In genomic region chr6:36071281-36071680, GRCh38 we compare ENCODE assay signal across 26 cellular contexts. TPM values are rescaled to one million over a fixed set of nuclear protein-coding genes. Genes with fewer than 3 reads are reported as not detected.
"Had no signal": no experiment of that assay in that cellular context is flagged by ENCODE, and none has a peak within 500 bp of the region (broad histone marks: within the 10 kb centered on the region; RNA-seq: fewer than 3 reads in every experiment).

No MANE protein-coding gene starts in this region.

- H3K27ac Mint-ChIP-seq: mesothelial cell of epicardium, progenitor cell of endocrine pancreas had no signal

- H3K4me3 Mint-ChIP-seq: mesothelial cell of epicardium; naive B cell; stimulated activated memory B cell treated with anti-CD40 and anti-IgM and Interleukin-4, amounts not matched to agents 10 μg/mL and 1 μg/mL and 100 μg/mL, for 72 hours had no signal

- DNase-seq: dermis blood vessel endothelial cell; kidney; left lung; mesenchymal stem cell; mucosa of descending colon; naive B cell; spleen; stimulated activated CD4-positive, alpha-beta T cell treated with anti-CD3 and anti-CD28 coated beads, Interleukin-4, amount 100 ng/mL, for 4 hours; stimulated activated naive CD8-positive, alpha-beta T cell treated with anti-CD3 and anti-CD28 coated beads, Interleukin-15, Interleukin-2, amounts not matched to agents 100 U/mL and 50 U/mL, for 24 hours; substantia nigra; testis; tibial artery; upper lobe of left lung had no signal

- H3K9me3 Mint-ChIP-seq: mesothelial cell of epicardium, naive B cell had no signal

- H3K4me3 ChIP-seq: coronary artery, left lung, mucosa of descending colon, right atrium auricular region, skin epidermis, spleen, testis, tibial artery, upper lobe of left lung had no signal

- H3K27me3 Mint-ChIP-seq: naive B cell; progenitor cell of endocrine pancreas; stimulated activated memory B cell treated with anti-CD40 and anti-IgM and Interleukin-4, amounts not matched to agents 10 μg/mL and 1 μg/mL and 100 μg/mL, for 72 hours had no signal

- H3K27ac ChIP-seq: coronary artery, epithelial cell of prostate, left lung, parathyroid adenoma, right atrium auricular region, skin epidermis, spleen, testis, tibial artery, upper lobe of left lung had no signal

- FAIRE-seq: frontal cortex, kidney, urothelium cell line had no signal

- ATAC-seq: left lung; mucosa of descending colon; stimulated activated memory B cell treated with anti-CD40 and anti-IgM and Interleukin-4, amounts not matched to agents 10 μg/mL and 1 μg/mL and 100 μg/mL, for 72 hours; stimulated activated naive CD8-positive, alpha-beta T cell treated with anti-CD3 and anti-CD28 coated beads, Interleukin-15, Interleukin-2, amounts not matched to agents 100 U/mL and 50 U/mL, for 24 hours had no signal

- H3K4me1 ChIP-seq: parathyroid adenoma, testis had no signal

- H3K9me3 ChIP-seq: left lung, mucosa of descending colon, right atrium auricular region, spleen, testis, tibial artery, upper lobe of left lung had no signal

- H3K27me3 ChIP-seq: left lung, right atrium auricular region, spleen, testis, tibial artery, upper lobe of left lung had no signal

RNA-seq across cellular contexts. Expression of gene SLC26A8, which starts 46.8 kb away (rescaled TPM):
- total RNA-seq: fibroblast of villous mesenchyme, lower leg skin, lung microvascular endothelial cell, progenitor cell of endocrine pancreas, right atrium auricular region had no signal
